In genomic region chr22:20317402-20318042, GRCh38 we compare ENCODE assay signal across 8 cellular contexts. TPM values are rescaled to one million over a fixed set of nuclear protein-coding genes. Genes with fewer than 3 reads are reported as not detected.
DNase-seq lines count a peak whose midpoint lies in the region; ATAC-seq, FAIRE-seq and TF ChIP-seq lines count a peak whose summit lies in the region.
"Not testable (repeated sequence)": the region's sequence is repeated elsewhere in the genome, so short reads cannot be mapped to it uniquely, and the experiment has no call there.

No MANE protein-coding gene starts in this region.

- not testable (repeated sequence) for H2BK15ac ChIP-seq in neuronal stem cell (ENCODE audit: low read length)

- H3K4me2 ChIP-seq in neuronal stem cell (ENCODE audit: insufficient read depth, low read length, poor library complexity, severe bottlenecking) = not testable (repeated sequence)

- not testable (repeated sequence) for H3K4me1 ChIP-seq in RWPE2 (ENCODE audit: insufficient read depth, poor library complexity, severe bottlenecking)
- peaks cover 0 to 43% of the 10 kb centered on the region in 2 donors for H3K4me1 ChIP-seq in right atrium auricular region
- H3K4me1 ChIP-seq in neuronal stem cell (ENCODE audit: control insufficient read depth in 2 of 2, insufficient read depth in 1 of 2, low read depth in 1 of 2, low read length in 2 of 2) = peaks cover 7 to 10% of the 10 kb centered on the region in 2 donors
- peaks cover 25 to 41% (median 29%) of the 10 kb centered on the region in 4 donors for H3K4me1 ChIP-seq in upper lobe of left lung

- H3K4ac ChIP-seq in neuronal stem cell (ENCODE audit: low read length) = not testable (repeated sequence)

- TF ChIP-seq CTCF in RWPE2 (IDR thresholded peaks at IDR 0.05; ENCODE audit: poor library complexity, severe bottlenecking) = peak; percentile 64
- TF ChIP-seq CTCF in bronchial epithelial cell (IDR thresholded peaks at IDR 0.05; ENCODE audit: insufficient read depth, low read length, severe bottlenecking) = peak; percentile 50
- TF ChIP-seq CTCF in right atrium auricular region (IDR thresholded peaks at IDR 0.05) = peak; percentile 26 to 48
- TF ChIP-seq CTCF in upper lobe of left lung (IDR thresholded peaks at IDR 0.05) = peak in 5 of 6 experiments; percentile 16 to 43 (median 32)

- not testable (repeated sequence) for H4K91ac ChIP-seq in neuronal stem cell (ENCODE audit: low read depth, low read length, poor library complexity)

- in situ Hi-C loops in KBM-7 (cut with MboI; ENCODE audit: low pct_unique_long_range_greater_than_20kb, low sequenced_read_pairs) = not testable (repeated sequence)

- H2AFZ ChIP-seq in neuronal stem cell (ENCODE audit: low read length) = not testable (repeated sequence)

- not testable (repeated sequence) for H2AK5ac ChIP-seq in neuronal stem cell (ENCODE audit: low read depth, low read length)

- H3K27ac ChIP-seq in RWPE2 (ENCODE audit: poor library complexity, severe bottlenecking); right atrium auricular region; neuronal stem cell (replicated peaks; ENCODE audit: low read length); upper lobe of left lung: not testable (repeated sequence)

- H3K27me3 ChIP-seq in RWPE2 (ENCODE audit: insufficient read depth, poor library complexity, severe bottlenecking); bronchial epithelial cell (ENCODE audit: control insufficient read depth, insufficient read depth, low read length); right atrium auricular region; neuronal stem cell (ENCODE audit: control insufficient read depth in 3 of 3, insufficient read depth in 3 of 3, low read depth in 1 of 3, low read length in 3 of 3); upper lobe of left lung: not testable (repeated sequence)

- H3K79me1 ChIP-seq in neuronal stem cell (ENCODE audit: low read depth, low read length) = peaks cover 16% of the 10 kb centered on the region

- not testable (repeated sequence) for H2BK5ac ChIP-seq in neuronal stem cell (ENCODE audit: low read length)

- not testable (repeated sequence) for H4K8ac ChIP-seq in neuronal stem cell (ENCODE audit: low read depth, low read length)

- not testable (repeated sequence) for H3K18ac ChIP-seq in neuronal stem cell (ENCODE audit: low read length)

- H3K4me3 ChIP-seq in RWPE2 (ENCODE audit: severe bottlenecking); bronchial epithelial cell (ENCODE audit: low read depth, low read length); right atrium auricular region; neuronal stem cell (ENCODE audit: low read length in 2 of 2); upper lobe of left lung: not testable (repeated sequence)

- H2BK120ac ChIP-seq in neuronal stem cell (ENCODE audit: low read depth, low read length) = not testable (repeated sequence)

- peak overlapping the region; percentile 3 for H3K23ac ChIP-seq in neuronal stem cell (ENCODE audit: low read depth, low read length, poor library complexity)

- not testable (repeated sequence) for H3K14ac ChIP-seq in neuronal stem cell (ENCODE audit: low read length)

- H3K36me3 ChIP-seq in RWPE2 (ENCODE audit: low read depth); bronchial epithelial cell (ENCODE audit: control insufficient read depth, insufficient read depth, low read length); right atrium auricular region; neuronal stem cell (replicated peaks in 1 of 2; ENCODE audit: control insufficient read depth in 2 of 2, insufficient read depth in 2 of 2, low read length in 2 of 2); upper lobe of left lung: not testable (repeated sequence)

- FAIRE-seq in bronchial epithelial cell (lab: Jason Lieb, UNC) = not testable (repeated sequence)

- TF ChIP-seq EP300 in upper lobe of left lung (IDR thresholded peaks at IDR 0.05) = not testable (repeated sequence)

- ATAC-seq in RWPE2 (ENCODE audit: low read depth); upper lobe of left lung (ENCODE audit: low FRiP score in 2 of 2): not testable (repeated sequence)

- not testable (repeated sequence) for H3K9ac ChIP-seq in neuronal stem cell (ENCODE audit: low read depth, low read length, poor library complexity)

- DNase-seq in DMS53 (lab: John Stamatoyannopoulos, UW) (peak; percentile 17), KBM-7 (peak; percentile 55), right atrium auricular region (ENCODE audit: low spot score) (peak; percentile 43), upper lobe of left lung (peak in 1 of 2 donors; percentile 21)
- not testable (repeated sequence) for DNase-seq in RWPE2 (ENCODE audit: low spot score); bronchial epithelial cell (ENCODE audit: low read depth); neuronal stem cell (ENCODE audit: low spot score)
- peak; percentile 58 for DNase-seq in activated CD8-positive, alpha-beta memory T cell treated with anti-CD3 and anti-CD28 coated beads for 24 hours

- H3K9me3 ChIP-seq in RWPE2 (ENCODE audit: severe bottlenecking); right atrium auricular region; neuronal stem cell (replicated peaks in 1 of 2; ENCODE audit: control insufficient read depth in 2 of 2, insufficient read depth in 1 of 2, low read depth in 1 of 2, low read length in 2 of 2); upper lobe of left lung: not testable (repeated sequence)

- no CpG with 5 or more reads among the region's 8 CpGs for WGBS in neuronal stem cell (ENCODE audit: extremely low coverage in 2 of 2, insufficient read length in 2 of 2, insufficient replicate concordance in 1 of 2), 2 donors
- WGBS in upper lobe of left lung, 2 donors = 54 to 62% methylated on average over 8 of the region's 8 CpGs

- not testable (repeated sequence) for TF ChIP-seq POLR2A in upper lobe of left lung (IDR thresholded peaks at IDR 0.05)

- H2BK12ac ChIP-seq in neuronal stem cell (ENCODE audit: low read length) = not testable (repeated sequence)

RNA-seq across cellular contexts. Expression of gene DGCR6L, which starts 2.3 kb away (rescaled TPM):
- total RNA-seq in bronchial epithelial cell = 27.4 and 37.5 TPM in 2 replicates
- 10 to 100 TPM; 60.4 to 64.3 TPM for total RNA-seq in right atrium auricular region
- polyA plus RNA-seq in neuronal stem cell (2013, experiment 1 of 2) = 26.0 TPM
- 25.8 TPM for polyA plus RNA-seq in neuronal stem cell (2013, experiment 2 of 2)
- 10 to 100 TPM; 36.7 to 62.2 (median 41.9) TPM for total RNA-seq in upper lobe of left lung

RNA-seq across cellular contexts. Expression of gene RTN4R, which starts 49.4 kb away (rescaled TPM):
- 2.6 and 2.8 TPM in 2 replicates for total RNA-seq in bronchial epithelial cell
- total RNA-seq in right atrium auricular region = 1 to 10 TPM; 1.0 to 2.0 TPM
- polyA plus RNA-seq in neuronal stem cell (2013, experiment 1 of 2) = 23.2 TPM
- polyA plus RNA-seq in neuronal stem cell (2013, experiment 2 of 2) = 22.9 TPM
- 10 to 100 TPM in 2 of 6 donors, 1 to 10 TPM in 4; 2.6 to 13.0 (median 9.0) TPM for total RNA-seq in upper lobe of left lung
